ENCODE assay signal across 9 cellular contexts in genomic region chr12:127145543-127145928, GRCh38.
A peak's percentile ranks its signal among the peaks of the same experiment; 100 is the strongest.
DNase-seq lines count a peak whose midpoint lies in the region; ATAC-seq and TF ChIP-seq lines count a peak whose summit lies in the region.
"Had no signal": no experiment of that assay in that cellular context is flagged by ENCODE, and none has a peak within 500 bp of the region (broad histone marks: within the 10 kb centered on the region; RNA-seq: fewer than 3 reads in every experiment).

No MANE protein-coding gene starts in this region.

- H3K4me3 ChIP-seq in AG04449 (ENCODE audit: low read depth, low read length): peak overlapping the region; percentile 66
- 0 out of 2 replicates have a peak overlapping the region, but pooled peaks have one; percentile 1 for H3K4me3 ChIP-seq in HUES48 (ENCODE audit: low read depth, low read length)
- peak overlapping the region; percentile 51 to 87 (median 72) for H3K4me3 ChIP-seq in dorsolateral prefrontal cortex

- ATAC-seq in natural killer cell (no peak), HG02678 (IDR thresholded peaks at IDR 0.05; ENCODE audit: unreplicated experiment) (no peak)

- peak overlapping the region; percentile 70 to 82 for H3K27ac Mint-ChIP-seq in natural killer cell

- POLR2A ChIA-PET in AG04449 (lab: Yijun Ruan, JAX): no interaction called here

- H3K9me3 Mint-ChIP-seq in natural killer cell: peaks cover 4 to 8% of the 10 kb centered on the region in 2 donors

- H3K27me3 ChIP-seq in HUES48 (ENCODE audit: control insufficient read depth, insufficient read depth, low read length) (no peaks in the 10 kb centered on the region; the same call in 1 of the 2 replicates), dorsolateral prefrontal cortex (no peaks in the 10 kb centered on the region)

- peaks cover 7% of the 10 kb centered on the region for H3K36me3 Mint-ChIP-seq in natural killer cell

- H3K4me3 Mint-ChIP-seq in natural killer cell: peak overlapping the region; percentile 88

- peaks cover 0 to 9% of the 10 kb centered on the region in 2 donors for H3K4me1 Mint-ChIP-seq in natural killer cell

- H3K27ac ChIP-seq in HUES48 (ENCODE audit: low read depth, low read length): no peak overlapping the region
- peak overlapping the region in 36 of 59 donors; percentile 9 to 90 (median 66) for H3K27ac ChIP-seq in dorsolateral prefrontal cortex

- TF ChIP-seq CTCF in AG04449 (IDR thresholded peaks at IDR 0.05; ENCODE audit: insufficient read depth, low read length, missing control alignments): no peak
- no peak for TF ChIP-seq CTCF in dorsolateral prefrontal cortex (IDR thresholded peaks at IDR 0.05 in 54 of 56, conservative IDR thresholded peaks at IDR 0.05 in 2 of 56; ENCODE audit: low read depth in 1 of 56, partially characterized antibody in 56 of 56)
- no peak for TF ChIP-seq CTCF in natural killer cell (IDR thresholded peaks at IDR 0.05)

- peaks cover 24% of the 10 kb centered on the region for H3K4me1 ChIP-seq in HUES48 (ENCODE audit: control insufficient read depth, insufficient read depth, low read length)

- DNase-seq in AG04449 (ENCODE audit: low read depth, low spot score): no peak
- DNase-seq in dorsolateral prefrontal cortex: no peak
- no peak for DNase-seq in natural killer cell
- no peak for DNase-seq in NOMO-1 treated with dmso at 0.1 percent for 144 hours (lab: John Stamatoyannopoulos, UW; ENCODE audit: unreplicated experiment)
- DNase-seq in islet precursor cell: no peak
- DNase-seq in DMS 273 (lab: John Stamatoyannopoulos, UW; ENCODE audit: unreplicated experiment): no peak
- DNase-seq: NCI-H526 treated with DMSO at 0.1 percent for 48 hours had no signal

- intact Hi-C loops in dorsolateral prefrontal cortex (cut with DNase I) (no loop called here), natural killer cell (cut with micrococcal nuclease) (no loop called here)

- H3K9ac ChIP-seq in HUES48 (ENCODE audit: low read depth, low read length): no peak overlapping the region

- peaks cover 4% of the 10 kb centered on the region for H3K9me3 ChIP-seq in HUES48 (ENCODE audit: control insufficient read depth, insufficient read depth, low read length)

- H3K36me3 ChIP-seq in HUES48 (ENCODE audit: control insufficient read depth, insufficient read depth, low read length): no peaks in the 10 kb centered on the region

- CTCF ChIA-PET in AG04449 (lab: Yijun Ruan, JAX): interaction anchor here (1.6 kb wide), 1 partner anchor 36 kb away, joined by 3 read pairs; no protein-coding TSS in a partner anchor

- peaks cover 0 to 3% of the 10 kb centered on the region in 2 donors for H3K27me3 Mint-ChIP-seq in natural killer cell (ENCODE audit: low read depth in 2 of 2)

Comparison
In these comparisons a context has a peak if more than half of its experiments do, and no peak if none do; other contexts are left out.
1. H3K4me3 ChIP-seq: peak in every context shown above with its lines; median percentile 72 in dorsolateral prefrontal cortex; 66 in AG04449; 1 in HUES48.